24 cellular contexts compared by ENCODE assay signal in genomic region chr6:309947-310346, GRCh38. TPM values are rescaled to one million over a fixed set of nuclear protein-coding genes. Genes with fewer than 3 reads are reported as not detected.
A peak's percentile ranks its signal among the peaks of the same experiment; 100 is the strongest.
DNase-seq lines count a peak whose midpoint lies in the region; ATAC-seq and TF ChIP-seq lines count a peak whose summit lies in the region.
"Had no signal": no experiment of that assay in that cellular context is flagged by ENCODE, and none has a peak within 500 bp of the region (broad histone marks: within the 10 kb centered on the region; RNA-seq: fewer than 3 reads in every experiment).

No MANE protein-coding gene starts in this region.

- intact Hi-C loops in activated B cell treated with CpG ODN at 0.5 μM for 24 hours (cut with micrococcal nuclease) = no loop called here
- intact Hi-C loops in upper lobe of right lung (cut with DNase I) = no loop called here

- ATAC-seq in activated naive CD8-positive, alpha-beta T cell treated with anti-CD3 and anti-CD28 coated beads, Interleukin-2, amount 50 U/mL, for 24 hours = no peak
- ATAC-seq in activated B cell treated with CpG ODN at 0.5 μM for 24 hours (ENCODE audit: low read depth) (no peak), naive B cell (ENCODE audit: low read depth in 2 of 2) (no peak), upper lobe of right lung (no peak), GM21381 (IDR thresholded peaks at IDR 0.05; ENCODE audit: unreplicated experiment) (no peak)
- ATAC-seq: HCT116 had no signal

- no peaks in the 10 kb centered on the region for H3K36me3 ChIP-seq in upper lobe of right lung

- H3K27me3 Mint-ChIP-seq in activated naive CD8-positive, alpha-beta T cell treated with anti-CD3 and anti-CD28 coated beads, Interleukin-2, amount 50 U/mL, for 24 hours = no peaks in the 10 kb centered on the region
- H3K27me3 Mint-ChIP-seq in activated naive CD8-positive, alpha-beta T cell treated with anti-CD3 and anti-CD28 coated beads for 36 hours = no peaks in the 10 kb centered on the region
- H3K27me3 Mint-ChIP-seq in activated B cell treated with CpG ODN at 0.5 μM for 24 hours = no peaks in the 10 kb centered on the region
- H3K27me3 Mint-ChIP-seq in naive B cell = no peaks in the 10 kb centered on the region
- H3K27me3 Mint-ChIP-seq: CD4-positive, alpha-beta T cell had no signal

- CTCF ChIA-PET in activated B cell treated with CpG ODN at 0.5 μM for 24 hours (lab: Charles Lee) = interaction anchor here (0.8 to 1.6 kb wide), 2 partner anchors 11 to 21 kb away, joined by 3 read pairs; no protein-coding TSS in a partner anchor

- no peak for TF ChIP-seq CTCF in activated B cell treated with CpG ODN at 0.5 μM for 24 hours (IDR thresholded peaks at IDR 0.05)
- no peak for TF ChIP-seq CTCF in upper lobe of right lung (IDR thresholded peaks at IDR 0.05)

- H3K9me3 ChIP-seq in upper lobe of right lung = no peaks in the 10 kb centered on the region
- H3K9me3 ChIP-seq: Caco-2, SK-N-SH had no signal

- no peaks in the 10 kb centered on the region for H3K27me3 ChIP-seq in upper lobe of right lung

- no peak for DNase-seq in activated naive CD8-positive, alpha-beta T cell treated with anti-CD3 and anti-CD28 coated beads, Interleukin-2, amount 50 U/mL, for 24 hours
- no peak for DNase-seq in activated naive CD8-positive, alpha-beta T cell treated with anti-CD3 and anti-CD28 coated beads for 36 hours
- DNase-seq in activated B cell treated with CpG ODN at 0.5 μM for 24 hours = peak; percentile 8
- no peak for DNase-seq in naive B cell
- DNase-seq in upper lobe of right lung = peak; percentile 62
- DNase-seq in NCI-H2171 (lab: John Stamatoyannopoulos, UW) = no peak
- no peak for DNase-seq in HUDEP-2 (lab: John Stamatoyannopoulos, UW; ENCODE audit: unreplicated experiment in 76 of 76)
- DNase-seq: Caco-2; CD4-positive, alpha-beta T cell; DMS 273 treated with DMSO at 0.1 percent for 48 hours; DMS79 treated with DMSO at 0.1 percent for 48 hours; KBM-7; NCI-H1092; NCI-H1436; NCI-H187 treated with DMSO at 0.1 percent for 48 hours; NCI-H2227 treated with DMSO at 0.1 percent for 48 hours; NCI-H510A treated with DMSO at 0.1 percent for 48 hours; NCI-H748 treated with DMSO at 0.1 percent for 48 hours; NK-92 treated with Interleukin-12 subunit alpha and Interleukin-12 subunit beta, amount 100 ng/mL, for 24 hours; SIG-M5; SK-N-SH had no signal

- no peak overlapping the region for H3K4me3 Mint-ChIP-seq in activated naive CD8-positive, alpha-beta T cell treated with anti-CD3 and anti-CD28 coated beads, Interleukin-2, amount 50 U/mL, for 24 hours
- H3K4me3 Mint-ChIP-seq in activated naive CD8-positive, alpha-beta T cell treated with anti-CD3 and anti-CD28 coated beads for 36 hours = no peak overlapping the region
- H3K4me3 Mint-ChIP-seq in activated B cell treated with CpG ODN at 0.5 μM for 24 hours = peak overlapping the region; percentile 33
- peak overlapping the region in 3 of 8 donors; percentile 37 to 70 (median 63) for H3K4me3 Mint-ChIP-seq in naive B cell
- H3K4me3 Mint-ChIP-seq: CD4-positive, alpha-beta T cell had no signal

- no peak overlapping the region for H3K27ac ChIP-seq in upper lobe of right lung
- H3K27ac ChIP-seq: RWPE1 had no signal

- H3K4me1 ChIP-seq in upper lobe of right lung = peaks cover 12% of the 10 kb centered on the region
- H3K4me1 ChIP-seq: Caco-2 had no signal

- peaks cover 6% of the 10 kb centered on the region for H3K36me3 Mint-ChIP-seq in activated naive CD8-positive, alpha-beta T cell treated with anti-CD3 and anti-CD28 coated beads, Interleukin-2, amount 50 U/mL, for 24 hours (ENCODE audit: low read depth)
- peaks cover 3% of the 10 kb centered on the region for H3K36me3 Mint-ChIP-seq in activated naive CD8-positive, alpha-beta T cell treated with anti-CD3 and anti-CD28 coated beads for 36 hours
- peaks cover 48% of the 10 kb centered on the region for H3K36me3 Mint-ChIP-seq in activated B cell treated with CpG ODN at 0.5 μM for 24 hours (ENCODE audit: low read depth)
- H3K36me3 Mint-ChIP-seq in naive B cell = peaks cover 9 to 10% of the 10 kb centered on the region in 2 donors

- POLR2A ChIA-PET in activated B cell treated with CpG ODN at 0.5 μM for 24 hours (lab: Charles Lee) = interaction anchor here (0.6 to 1.7 kb wide), 5 partner anchors 13 to 82 kb away, joined by 3 to 4 read pairs (median 3); no protein-coding TSS in a partner anchor

- H3K4me1 Mint-ChIP-seq in activated naive CD8-positive, alpha-beta T cell treated with anti-CD3 and anti-CD28 coated beads, Interleukin-2, amount 50 U/mL, for 24 hours = peaks cover 31% of the 10 kb centered on the region
- peaks cover 20% of the 10 kb centered on the region for H3K4me1 Mint-ChIP-seq in activated naive CD8-positive, alpha-beta T cell treated with anti-CD3 and anti-CD28 coated beads for 36 hours
- H3K4me1 Mint-ChIP-seq in activated B cell treated with CpG ODN at 0.5 μM for 24 hours (peaks cover 69% of the 10 kb centered on the region), naive B cell (peaks cover 0 to 57% (median 40%) of the 10 kb centered on the region in 3 donors)

- peak overlapping the region; percentile 4 for H3K27ac Mint-ChIP-seq in activated naive CD8-positive, alpha-beta T cell treated with anti-CD3 and anti-CD28 coated beads, Interleukin-2, amount 50 U/mL, for 24 hours
- no peak overlapping the region for H3K27ac Mint-ChIP-seq in activated naive CD8-positive, alpha-beta T cell treated with anti-CD3 and anti-CD28 coated beads for 36 hours
- H3K27ac Mint-ChIP-seq in activated B cell treated with CpG ODN at 0.5 μM for 24 hours (peak overlapping the region; percentile 51), naive B cell (peak overlapping the region; percentile 17 to 87 (median 52))
- H3K27ac Mint-ChIP-seq: CD4-positive, alpha-beta T cell had no signal

- H3K4me3 ChIP-seq in upper lobe of right lung = no peak overlapping the region

- no peaks in the 10 kb centered on the region for H3K9me3 Mint-ChIP-seq in activated naive CD8-positive, alpha-beta T cell treated with anti-CD3 and anti-CD28 coated beads, Interleukin-2, amount 50 U/mL, for 24 hours
- H3K9me3 Mint-ChIP-seq in activated naive CD8-positive, alpha-beta T cell treated with anti-CD3 and anti-CD28 coated beads for 36 hours = no peaks in the 10 kb centered on the region
- H3K9me3 Mint-ChIP-seq in activated B cell treated with CpG ODN at 0.5 μM for 24 hours = peaks cover 2% of the 10 kb centered on the region
- peaks cover 0 to 4% (median 0%) of the 10 kb centered on the region in 7 donors for H3K9me3 Mint-ChIP-seq in naive B cell
- H3K9me3 Mint-ChIP-seq: CD4-positive, alpha-beta T cell had no signal

RNA-seq across cellular contexts. Expression of gene DUSP22, which starts 17.7 kb away (rescaled TPM):
- 10 to 100 TPM; 22.9 to 23.9 TPM for total RNA-seq in activated naive CD8-positive, alpha-beta T cell treated with anti-CD3 and anti-CD28 coated beads for 36 hours
- total RNA-seq in activated B cell treated with CpG ODN at 0.5 μM for 24 hours = 137 and 153 TPM in 2 replicates
- 100 to 1,000 TPM in 5 of 6 donors, 10 to 100 TPM in 1; 89.6 to 177 (median 134) TPM for polyA plus RNA-seq in naive B cell (ENCODE audit: low read depth in 6 of 6)
- total RNA-seq in upper lobe of right lung = 61.2 TPM

Comparison
In these comparisons a context has a peak if more than half of its experiments do, and no peak if none do; other contexts are left out.
1. DNase-seq: peak in activated B cell treated with CpG ODN at 0.5 μM for 24 hours (single experiment) and upper lobe of right lung (single experiment); none in activated naive CD8-positive, alpha-beta T cell treated with anti-CD3 and anti-CD28 coated beads, Interleukin-2, amount 50 U/mL, for 24 hours (single experiment), activated naive CD8-positive, alpha-beta T cell treated with anti-CD3 and anti-CD28 coated beads for 36 hours (single experiment), naive B cell (single experiment), NCI-H2171 (single experiment) and HUDEP-2 (0 of 76).